ENCODE assay signal across 1 cellular context in the genomic region with DNA sequence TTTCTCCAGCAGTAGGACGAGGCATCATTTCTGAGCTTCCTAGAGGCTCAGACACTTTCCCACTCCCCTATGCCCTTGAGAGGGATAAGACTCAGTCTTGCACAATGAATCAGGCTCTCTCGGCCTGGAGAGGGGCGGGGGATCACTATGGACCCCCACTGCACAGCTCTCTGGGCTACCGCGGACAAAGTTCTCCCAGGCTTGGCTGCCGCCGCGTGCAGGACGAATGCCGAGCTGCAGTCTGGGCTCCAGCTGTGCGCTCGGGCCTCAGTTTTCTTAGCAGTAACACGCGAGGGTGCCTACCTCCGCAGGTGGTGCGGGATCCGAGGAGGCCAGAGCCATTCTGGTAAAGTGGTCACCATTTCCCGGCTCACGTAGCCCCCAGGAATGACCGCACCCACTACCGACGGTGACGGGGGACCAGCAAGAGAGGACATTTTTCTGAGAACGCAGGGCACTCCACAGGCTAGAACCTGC.
TF ChIP-seq lines count a peak whose summit lies in the region.

No MANE protein-coding gene starts in this region.

TF ChIP-seq in SK-N-SH, 30 proteins besides CTCF, POLR2A, EP300 and RAD21 (continued from another document):
- TF ChIP-seq RXRA (IDR thresholded peaks at IDR 0.05; ENCODE audit: borderline replicate concordance, low read depth) (no peak), SIN3A (IDR thresholded peaks at IDR 0.05; ENCODE audit: borderline replicate concordance, low read depth, low read length) (no peak), SMC3 (IDR thresholded peaks at IDR 0.05; ENCODE audit: low read depth, low read length) (no peak), CHD2 (IDR thresholded peaks at IDR 0.05; ENCODE audit: low read length, partially characterized antibody) (no peak)
- TF ChIP-seq, protein P1, sequence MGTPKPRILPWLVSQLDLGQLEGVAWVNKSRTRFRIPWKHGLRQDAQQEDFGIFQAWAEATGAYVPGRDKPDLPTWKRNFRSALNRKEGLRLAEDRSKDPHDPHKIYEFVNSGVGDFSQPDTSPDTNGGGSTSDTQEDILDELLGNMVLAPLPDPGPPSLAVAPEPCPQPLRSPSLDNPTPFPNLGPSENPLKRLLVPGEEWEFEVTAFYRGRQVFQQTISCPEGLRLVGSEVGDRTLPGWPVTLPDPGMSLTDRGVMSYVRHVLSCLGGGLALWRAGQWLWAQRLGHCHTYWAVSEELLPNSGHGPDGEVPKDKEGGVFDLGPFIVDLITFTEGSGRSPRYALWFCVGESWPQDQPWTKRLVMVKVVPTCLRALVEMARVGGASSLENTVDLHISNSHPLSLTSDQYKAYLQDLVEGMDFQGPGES (IDR thresholded peaks at IDR 0.05; ENCODE audit: low read depth, low read length) = no peak
